Comparison of ENCODE assay signal across 8 cellular contexts in the genomic region with DNA sequence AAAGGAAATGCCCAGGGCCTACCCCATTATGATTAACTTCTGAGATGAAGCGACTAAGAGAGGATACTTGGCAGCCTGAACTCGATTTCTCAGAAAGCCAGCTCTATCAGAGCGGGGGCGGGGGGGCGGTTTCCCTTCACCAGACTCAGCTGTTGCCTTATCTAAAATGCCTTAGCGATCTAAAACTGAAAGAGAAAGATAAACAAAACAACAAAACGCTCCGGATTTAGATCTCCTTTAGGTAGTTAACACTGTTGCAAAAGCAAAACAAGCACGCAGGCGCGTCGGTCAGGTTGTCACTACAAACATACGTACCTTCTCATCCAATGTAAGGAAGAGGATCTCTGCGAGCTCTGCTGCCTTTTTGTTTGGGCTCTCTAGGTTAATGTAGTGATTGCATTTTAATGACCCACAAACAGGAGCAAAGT. TPM values are rescaled to one million over a fixed set of nuclear protein-coding genes. Genes with fewer than 3 reads are reported as not detected.
DNase-seq lines count a peak whose midpoint lies in the region; ATAC-seq and TF ChIP-seq lines count a peak whose summit lies in the region.

No MANE protein-coding gene starts in this region.

- peaks cover 5% of the 10 kb centered on the region for H3K79me2 ChIP-seq in trophoblast cell (ENCODE audit: control insufficient read depth, insufficient read depth, low read length, poor library complexity)

- H4K5ac ChIP-seq in IMR-90 (ENCODE audit: low read depth, low read length), result no peak overlapping the region

- no peak overlapping the region for H4K91ac ChIP-seq in IMR-90 (ENCODE audit: insufficient read depth, low read depth, low read length)
- no peak overlapping the region for H4K91ac ChIP-seq in trophoblast cell (ENCODE audit: low read depth, low read length)

- H2BK120ac ChIP-seq in IMR-90 (ENCODE audit: low read depth, low read length) (no peak overlapping the region), trophoblast cell (ENCODE audit: insufficient read depth, low read length, poor library complexity) (no peak overlapping the region)

- no peak overlapping the region for H2AK9ac ChIP-seq in IMR-90 (replicated peaks; ENCODE audit: low read depth, low read length, poor library complexity)

- no peak overlapping the region for H2BK15ac ChIP-seq in IMR-90 (ENCODE audit: low read depth, low read length)

- no peaks in the 10 kb centered on the region for H3K79me1 ChIP-seq in IMR-90 (ENCODE audit: low read depth in 1 of 2, low read length in 2 of 2)
- peaks cover 6% of the 10 kb centered on the region for H3K79me1 ChIP-seq in trophoblast cell (ENCODE audit: low read length)

- TF ChIP-seq RAD21 in IMR-90 (IDR thresholded peaks at IDR 0.05; ENCODE audit: low read length), result no peak

- H4K12ac ChIP-seq in trophoblast cell (ENCODE audit: low read depth, low read length), result no peak overlapping the region

- peaks cover 16% of the 10 kb centered on the region for H3K4me1 Mint-ChIP-seq in Calu3 (ENCODE audit: low read depth, unreplicated experiment)

- no peaks in the 10 kb centered on the region for H3K9me3 Mint-ChIP-seq in Calu3 (ENCODE audit: low read depth, unreplicated experiment)

- DNase-seq in Calu3 (peak; percentile 43), GM20000 (ENCODE audit: low spot score) (peak; percentile 60), IMR-90 (no peak), Right ventricle myocardium inferior (ENCODE audit: missing footprints) (peak; percentile 75), trophoblast cell (peak; percentile 59 to 78), NCI-H2196 (lab: John Stamatoyannopoulos, UW; ENCODE audit: unreplicated experiment) (no peak), KG1 (lab: John Stamatoyannopoulos, UW) (no peak)
- DNase-seq in activated effector memory CD4-positive, alpha-beta T cell treated with Interleukin-2 at 50 U/mL for 16 hours, result peak; percentile 12

- H3K4me3 ChIP-seq in IMR-90 (ENCODE audit: insufficient read depth, low read depth, low read length) (no peak overlapping the region), trophoblast cell (ENCODE audit: low read depth, low read length) (no peak overlapping the region)

- H3K27ac ChIP-seq in IMR-90 (ENCODE audit: insufficient read depth, low read length) (no peak overlapping the region), trophoblast cell (ENCODE audit: low read depth, low read length) (no peak overlapping the region)

- no peak overlapping the region for H3K4ac ChIP-seq in IMR-90 (ENCODE audit: low read depth, low read length)
- H3K4ac ChIP-seq in trophoblast cell (ENCODE audit: low read depth, low read length), result no peak overlapping the region

- peak overlapping the region; percentile 6; the same call in 1 of the 2 replicates for H3K4me2 ChIP-seq in IMR-90 (ENCODE audit: low read depth, low read length)
- peak overlapping the region; percentile 92 for H3K4me2 ChIP-seq in trophoblast cell (ENCODE audit: low read length)

- no TSS peak for BruUV-seq in Calu3 (replicated peaks; lab: Mats Ljungman, UMichigan)
- no TSS peak for BruUV-seq in IMR-90 (replicated peaks; lab: Mats Ljungman, UMichigan)

- no peak overlapping the region for H2BK20ac ChIP-seq in IMR-90 (ENCODE audit: low read depth, low read length)

- H2BK5ac ChIP-seq in IMR-90 (ENCODE audit: low read depth, low read length, poor library complexity, severe bottlenecking), result no peak overlapping the region
- no peak overlapping the region for H2BK5ac ChIP-seq in trophoblast cell (ENCODE audit: low read depth, low read length, poor library complexity)

- H3K9me3 ChIP-seq in IMR-90 (ENCODE audit: control insufficient read depth, insufficient read depth, low read length), result peaks cover 1% of the 10 kb centered on the region; the same call in 1 of the 2 replicates
- peaks cover 3% of the 10 kb centered on the region for H3K9me3 ChIP-seq in trophoblast cell (ENCODE audit: insufficient read depth, low read depth, low read length)

- intact Hi-C loops in Calu3 (cut with micrococcal nuclease; ENCODE audit: unreplicated experiment), result loop anchor here (5.0 kb wide), 2 partner anchors 81 to 191 kb away; no protein-coding TSS in a partner anchor
- intact Hi-C loops in IMR-90 (cut with micrococcal nuclease), result loop anchor here (10.0 kb wide), 1 partner anchor 213 kb away; no protein-coding TSS in a partner anchor
- intact Hi-C loops in Right ventricle myocardium inferior (cut with DNase I), result loop anchor here (5.0 kb wide), 1 partner anchor 51 kb away; no protein-coding TSS in a partner anchor

- no peak for ATAC-seq in IMR-90 (ENCODE audit: low read depth)
- no peak for ATAC-seq in Right ventricle myocardium inferior

- H3K36me3 Mint-ChIP-seq in Calu3 (ENCODE audit: insufficient read depth, unreplicated experiment), result peaks cover 38% of the 10 kb centered on the region

- H2AFZ ChIP-seq in IMR-90 (replicated peaks; ENCODE audit: low read length, poor library complexity), result no peak overlapping the region
- H2AFZ ChIP-seq in trophoblast cell (ENCODE audit: insufficient read depth, low read length, poor library complexity), result no peak overlapping the region

- H2AK5ac ChIP-seq in IMR-90 (ENCODE audit: low read depth, low read length), result no peak overlapping the region
- no peak overlapping the region for H2AK5ac ChIP-seq in trophoblast cell (ENCODE audit: low read length)

- H3K4me1 ChIP-seq in IMR-90 (ENCODE audit: control insufficient read depth, insufficient read depth, low read length) (no peaks in the 10 kb centered on the region), trophoblast cell (ENCODE audit: control insufficient read depth in 1 of 2, insufficient read depth in 2 of 2, low read length in 2 of 2) (no peaks in the 10 kb centered on the region)

- peak overlapping the region; percentile 53 for H3K27ac Mint-ChIP-seq in Calu3 (ENCODE audit: unreplicated experiment)

- POLR2A ChIA-PET in IMR-90 (lab: Charles Lee; ENCODE audit: unreplicated experiment), result no interaction called here

- H3K36me3 ChIP-seq in IMR-90 (ENCODE audit: control insufficient read depth, insufficient read depth, low read length), result no peaks in the 10 kb centered on the region
- H3K36me3 ChIP-seq in trophoblast cell (ENCODE audit: control insufficient read depth in 1 of 2, insufficient read depth in 2 of 2, low read length in 2 of 2), result no peaks in the 10 kb centered on the region

- H3K9ac ChIP-seq in IMR-90 (ENCODE audit: low read depth, low read length) (no peak overlapping the region), trophoblast cell (ENCODE audit: low read length) (no peak overlapping the region)

- in situ Hi-C loops in IMR-90 (cut with MboI; ENCODE audit: low sequenced_read_pairs), result no loop called here

- no peaks in the 10 kb centered on the region for H4K20me1 ChIP-seq in IMR-90 (ENCODE audit: insufficient read depth, low read length)

- H3K56ac ChIP-seq in IMR-90 (ENCODE audit: extremely low read depth, insufficient read depth, low read length), result no peak overlapping the region

- H3K14ac ChIP-seq in IMR-90 (replicated peaks; ENCODE audit: low read depth, low read length) (no peak overlapping the region), trophoblast cell (ENCODE audit: low read length) (no peak overlapping the region)

- H3K23ac ChIP-seq in IMR-90 (ENCODE audit: low read depth, low read length) (no peak overlapping the region), trophoblast cell (ENCODE audit: low read length) (no peak overlapping the region)

- no peak for TF ChIP-seq POLR2A in IMR-90 (IDR thresholded peaks at IDR 0.05; ENCODE audit: low read depth, low read length)

- H3K27me3 Mint-ChIP-seq in Calu3 (ENCODE audit: unreplicated experiment), result no peaks in the 10 kb centered on the region

- H3K27me3 ChIP-seq in IMR-90 (ENCODE audit: control insufficient read depth, insufficient read depth, low read length) (peaks cover 33% of the 10 kb centered on the region), trophoblast cell (ENCODE audit: insufficient read depth, low read length) (no peaks in the 10 kb centered on the region)

- H3K18ac ChIP-seq in IMR-90 (ENCODE audit: low read depth, low read length) (no peak overlapping the region), trophoblast cell (ENCODE audit: low read length) (no peak overlapping the region)

- dilution Hi-C loops in IMR-90 (cut with HindIII; ENCODE audit: low sequenced_read_pairs, unreplicated experiment), result no loop called here

- H2BK12ac ChIP-seq in trophoblast cell (ENCODE audit: low read length), result no peak overlapping the region

- peak overlapping the region; percentile 93 for H3K4me3 Mint-ChIP-seq in Calu3 (ENCODE audit: low read depth, unreplicated experiment)

- H4K8ac ChIP-seq in IMR-90 (ENCODE audit: low read depth in 2 of 2, low read length in 2 of 2) (no peak overlapping the region), trophoblast cell (ENCODE audit: low read depth, low read length) (no peak overlapping the region)

- H3K9me1 ChIP-seq in IMR-90 (ENCODE audit: insufficient read depth, low read length), result no peaks in the 10 kb centered on the region

- CTCF ChIA-PET in Calu3 (lab: Charles Lee) (interaction anchor here (1.2 to 1.5 kb wide), 2 partner anchors 12 to 28 kb away, joined by 3 to 4 read pairs; no protein-coding TSS in a partner anchor), IMR-90 (lab: Yijun Ruan, JAX) (no interaction called here)

- no peak for TF ChIP-seq CTCF in Calu3 (IDR thresholded peaks at IDR 0.05; ENCODE audit: unreplicated experiment)
- no peak for TF ChIP-seq CTCF in GM20000 (IDR thresholded peaks at IDR 0.05; ENCODE audit: extremely low read depth, missing control alignments)
- TF ChIP-seq CTCF in IMR-90 (conservative IDR thresholded peaks at IDR 0.05; ENCODE audit: low read depth, low read length), result no peak

- WGBS in IMR-90 (ENCODE audit: extremely low coverage in 2 of 2, insufficient read length in 1 of 2), 2 experiments, result 8% methylated on average over 2 of the region's 14 CpGs; no CpG with 5 or more reads in 1 of the 2 experiments
- no CpG with 5 or more reads among the region's 14 CpGs for WGBS in trophoblast cell (ENCODE audit: extremely low coverage, insufficient coverage, insufficient read length)

TF ChIP-seq in IMR-90, 13 proteins besides CTCF, POLR2A, EP300 and RAD21:
- no peak for TF ChIP-seq MAFK (IDR thresholded peaks at IDR 0.05; ENCODE audit: low read depth, low read length)

RNA-seq across cellular contexts. Expression of gene EPB41L4A, which starts 1.1 kb away (rescaled TPM):
- total RNA-seq in Calu3 (2022) (27.6 and 28.6 TPM in 2 replicates), IMR-90 (2012; rRNA removed) (under 0.01 TPM in 2 replicates), Right ventricle myocardium inferior (21.5 TPM)
- polyA plus RNA-seq in IMR-90 (2012; rRNA removed), result 0.02 TPM in 1 of 2 replicates, not detected in the other
- not detected in 2 replicates for polyA plus RNA-seq in IMR-90 (2012; cell fraction: cytosol; rRNA removed)
- 0.03 and 0.22 TPM in 2 replicates for polyA plus RNA-seq in IMR-90 (2012; cell fraction: nucleus; rRNA removed; ENCODE audit: low replicate concordance)
- polyA plus RNA-seq in trophoblast cell (2013), result 5.7 and 6.6 TPM in 2 replicates

Comparison
In these comparisons a context has a peak if more than half of its experiments do, and no peak if none do; other contexts are left out.
1. DNase-seq: peak in Calu3 (single experiment), GM20000 (single experiment), activated effector memory CD4-positive, alpha-beta T cell treated with Interleukin-2 at 50 U/mL for 16 hours (single experiment), Right ventricle myocardium inferior (single experiment) and trophoblast cell (2 of 2); none in IMR-90 (single experiment), NCI-H2196 (single experiment) and KG1 (single experiment).
2. RNA of gene EPB41L4A, which starts 1.1 kb away (total RNA-seq): 27.6 to 28.6 TPM in Calu3 and 21.5 TPM in Right ventricle myocardium inferior (single experiment); under 0.01 TPM in IMR-90; every median in the first group is over 10 times any median in the second.